Comparison of ENCODE assay signal across 1 cellular context in the genomic region with DNA sequence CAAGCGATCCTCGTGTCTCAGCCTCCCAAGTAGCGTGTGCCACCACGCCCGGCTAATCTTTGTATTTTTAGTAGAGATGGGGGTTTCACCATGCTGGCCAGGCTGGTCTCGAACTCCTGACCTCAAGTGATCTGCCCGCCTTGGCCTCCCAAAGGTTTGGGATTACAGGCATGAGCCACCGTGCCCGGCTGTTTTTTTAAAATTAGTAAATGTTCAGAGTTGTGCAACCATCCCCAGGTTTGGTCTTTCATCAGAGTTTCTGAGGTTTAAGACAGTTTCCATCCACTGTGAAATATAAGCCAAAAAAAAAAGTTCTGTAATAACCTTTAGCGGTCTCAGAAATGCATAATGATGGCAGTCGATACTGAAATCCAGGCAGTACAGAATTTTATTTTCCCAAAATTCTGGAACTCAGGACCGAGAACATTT.
TF ChIP-seq lines count a peak whose summit lies in the region.

No MANE protein-coding gene starts in this region.

TF ChIP-seq in HEK293, 187 proteins besides CTCF, POLR2A, EP300 and RAD21 (continued from another document):
- TF ChIP-seq, protein P1, sequence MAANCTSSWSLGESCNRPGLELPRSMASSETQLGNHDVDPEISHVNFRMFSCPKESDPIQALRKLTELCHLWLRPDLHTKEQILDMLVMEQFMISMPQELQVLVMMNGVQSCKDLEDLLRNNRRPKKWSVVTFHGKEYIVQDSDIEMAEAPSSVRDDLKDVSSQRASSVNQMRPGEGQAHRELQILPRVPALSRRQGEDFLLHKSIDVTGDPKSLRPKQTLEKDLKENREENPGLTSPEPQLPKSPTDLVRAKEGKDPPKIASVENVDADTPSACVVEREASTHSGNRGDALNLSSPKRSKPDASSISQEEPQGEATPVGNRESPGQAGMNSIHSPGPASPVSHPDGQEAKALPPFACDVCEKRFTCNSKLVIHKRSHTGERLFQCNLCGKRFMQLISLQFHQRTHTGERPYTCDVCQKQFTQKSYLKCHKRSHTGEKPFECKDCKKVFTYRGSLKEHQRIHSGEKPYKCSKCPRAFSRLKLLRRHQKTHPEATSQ (tag by site-specific recombination; IDR thresholded peaks at IDR 0.05), result no peak
- TF ChIP-seq ZNF654 (tag by site-specific recombination; IDR thresholded peaks at IDR 0.05; ENCODE audit: low read depth) (no peak), ZNF248 (tag by site-specific recombination; IDR thresholded peaks at IDR 0.05) (no peak), ZNF548 (tag by site-specific recombination; IDR thresholded peaks at IDR 0.05) (no peak), ZNF211 (tag by site-specific recombination; IDR thresholded peaks at IDR 0.05; ENCODE audit: low read depth) (no peak), ZSCAN23 (tag by site-specific recombination; IDR thresholded peaks at IDR 0.05) (peak; percentile 46; the same call in 1 of the 2 replicates), ZNF664 (tag by site-specific recombination; IDR thresholded peaks at IDR 0.05) (no peak), ZNF555 (tag by site-specific recombination; conservative IDR thresholded peaks at IDR 0.05) (no peak), ZNF221 (tag by site-specific recombination; IDR thresholded peaks at IDR 0.05; ENCODE audit: borderline replicate concordance) (no peak), ZNF133 (tag by site-specific recombination; IDR thresholded peaks at IDR 0.05) (no peak), ZNF776 (tag by site-specific recombination; IDR thresholded peaks at IDR 0.05; ENCODE audit: borderline replicate concordance) (no peak), ZNF335 (tag by site-specific recombination; conservative IDR thresholded peaks at IDR 0.05) (peak; percentile 57), ZNF138 (tag by site-specific recombination; IDR thresholded peaks at IDR 0.05; ENCODE audit: borderline replicate concordance) (no peak)
- TF ChIP-seq, protein P2, sequence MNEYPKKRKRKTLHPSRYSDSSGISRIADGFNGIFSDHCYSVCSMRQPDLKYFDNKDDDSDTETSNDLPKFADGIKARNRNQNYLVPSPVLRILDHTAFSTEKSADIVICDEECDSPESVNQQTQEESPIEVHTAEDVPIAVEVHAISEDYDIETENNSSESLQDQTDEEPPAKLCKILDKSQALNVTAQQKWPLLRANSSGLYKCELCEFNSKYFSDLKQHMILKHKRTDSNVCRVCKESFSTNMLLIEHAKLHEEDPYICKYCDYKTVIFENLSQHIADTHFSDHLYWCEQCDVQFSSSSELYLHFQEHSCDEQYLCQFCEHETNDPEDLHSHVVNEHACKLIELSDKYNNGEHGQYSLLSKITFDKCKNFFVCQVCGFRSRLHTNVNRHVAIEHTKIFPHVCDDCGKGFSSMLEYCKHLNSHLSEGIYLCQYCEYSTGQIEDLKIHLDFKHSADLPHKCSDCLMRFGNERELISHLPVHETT (tag by site-specific recombination; IDR thresholded peaks at IDR 0.05), result 0 out of 2 replicates have a peak, but pooled peaks have one; percentile 25
- TF ChIP-seq, protein P3, sequence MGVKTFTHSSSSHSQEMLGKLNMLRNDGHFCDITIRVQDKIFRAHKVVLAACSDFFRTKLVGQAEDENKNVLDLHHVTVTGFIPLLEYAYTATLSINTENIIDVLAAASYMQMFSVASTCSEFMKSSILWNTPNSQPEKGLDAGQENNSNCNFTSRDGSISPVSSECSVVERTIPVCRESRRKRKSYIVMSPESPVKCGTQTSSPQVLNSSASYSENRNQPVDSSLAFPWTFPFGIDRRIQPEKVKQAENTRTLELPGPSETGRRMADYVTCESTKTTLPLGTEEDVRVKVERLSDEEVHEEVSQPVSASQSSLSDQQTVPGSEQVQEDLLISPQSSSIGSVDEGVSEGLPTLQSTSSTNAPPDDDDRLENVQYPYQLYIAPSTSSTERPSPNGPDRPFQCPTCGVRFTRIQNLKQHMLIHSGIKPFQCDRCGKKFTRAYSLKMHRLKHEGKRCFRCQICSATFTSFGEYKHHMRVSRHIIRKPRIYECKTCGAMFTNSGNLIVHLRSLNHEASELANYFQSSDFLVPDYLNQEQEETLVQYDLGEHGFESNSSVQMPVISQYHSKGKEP (tag by site-specific recombination; IDR thresholded peaks at IDR 0.05), result no peak
- TF ChIP-seq, protein P4, sequence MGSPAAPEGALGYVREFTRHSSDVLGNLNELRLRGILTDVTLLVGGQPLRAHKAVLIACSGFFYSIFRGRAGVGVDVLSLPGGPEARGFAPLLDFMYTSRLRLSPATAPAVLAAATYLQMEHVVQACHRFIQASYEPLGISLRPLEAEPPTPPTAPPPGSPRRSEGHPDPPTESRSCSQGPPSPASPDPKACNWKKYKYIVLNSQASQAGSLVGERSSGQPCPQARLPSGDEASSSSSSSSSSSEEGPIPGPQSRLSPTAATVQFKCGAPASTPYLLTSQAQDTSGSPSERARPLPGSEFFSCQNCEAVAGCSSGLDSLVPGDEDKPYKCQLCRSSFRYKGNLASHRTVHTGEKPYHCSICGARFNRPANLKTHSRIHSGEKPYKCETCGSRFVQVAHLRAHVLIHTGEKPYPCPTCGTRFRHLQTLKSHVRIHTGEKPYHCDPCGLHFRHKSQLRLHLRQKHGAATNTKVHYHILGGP (tag by site-specific recombination; IDR thresholded peaks at IDR 0.05), result no peak
